10 cellular contexts compared by ENCODE assay signal in genomic region chr11:79244175-79244804, GRCh38.
DNase-seq lines count a peak whose midpoint lies in the region; ATAC-seq and TF ChIP-seq lines count a peak whose summit lies in the region.
"Had no signal": no experiment of that assay in that cellular context is flagged by ENCODE, and none has a peak within 500 bp of the region (broad histone marks: within the 10 kb centered on the region; RNA-seq: fewer than 3 reads in every experiment).

No MANE protein-coding gene starts in this region.

- H3K36me3 ChIP-seq in BJ (ENCODE audit: control insufficient read depth, insufficient read depth, low read length) = no peaks in the 10 kb centered on the region

- POLR2A ChIA-PET in BJ (lab: Charles Lee) = interaction anchor here (0.6 kb wide), 1 partner anchor 17 kb away, joined by 4 read pairs; no protein-coding TSS in a partner anchor

- DNase-seq in BJ (ENCODE audit: low read depth) = peak; percentile 92
- peak; percentile 14 for DNase-seq in SK-MEL-5 (ENCODE audit: low read depth, low spot score)
- peak; percentile 87 for DNase-seq in fibroblast of gingiva (ENCODE audit: low read depth)
- peak; percentile 87 for DNase-seq in non-pigmented ciliary epithelial cell (ENCODE audit: low read depth)
- no peak for DNase-seq in activated naive CD4-positive, alpha-beta T cell (lab: John Stamatoyannopoulos, UW)
- DNase-seq in activated naive CD4-positive, alpha-beta T cell treated with anti-CD3 and anti-CD28 coated beads, Interleukin-2, amount 50 U/mL, for 16 hours = no peak
- no peak for DNase-seq in Kasumi-1 (lab: John Stamatoyannopoulos, UW)
- DNase-seq: activated CD4-positive, alpha-beta T cell treated with anti-CD3 and anti-CD28 coated beads, Interleukin-2, amount 50 U/mL, for 1 hour; central memory CD4-positive, alpha-beta T cell had no signal

- no peak for ATAC-seq in GM18868 (IDR thresholded peaks at IDR 0.05; ENCODE audit: unreplicated experiment)

- no peak overlapping the region for H3K4me3 ChIP-seq in BJ (ENCODE audit: low read depth, low read length)

- TF ChIP-seq CTCF in BJ (IDR thresholded peaks at IDR 0.05; ENCODE audit: insufficient read depth, low read depth, low read length) = no peak

- H3K27me3 ChIP-seq in BJ (ENCODE audit: control insufficient read depth, insufficient read depth, low read length) = no peaks in the 10 kb centered on the region

- CTCF ChIA-PET in BJ (lab: Yijun Ruan, JAX) = interaction anchor here (1.3 kb wide), 1 partner anchor 9 kb away, joined by 3 read pairs; no protein-coding TSS in a partner anchor

- in situ Hi-C loops in SK-MEL-5 (cut with HindIII; ENCODE audit: low pct_unique_long_range_greater_than_20kb, low sequenced_read_pairs) = no loop called here

Comparison
In these comparisons a context has a peak if more than half of its experiments do, and no peak if none do; other contexts are left out.
1. DNase-seq: peak in BJ (single experiment), SK-MEL-5 (single experiment), fibroblast of gingiva (single experiment) and non-pigmented ciliary epithelial cell (single experiment); none in activated naive CD4-positive, alpha-beta T cell (0 of 4), activated naive CD4-positive, alpha-beta T cell treated with anti-CD3 and anti-CD28 coated beads, Interleukin-2, amount 50 U/mL, for 16 hours (single experiment) and Kasumi-1 (0 of 2).